9 cellular contexts compared by ENCODE assay signal in genomic region chr12:57452937-57453509, GRCh38. TPM values are rescaled to one million over a fixed set of nuclear protein-coding genes. Genes with fewer than 3 reads are reported as not detected.
A peak's percentile ranks its signal among the peaks of the same experiment; 100 is the strongest.
DNase-seq lines count a peak whose midpoint lies in the region; ATAC-seq, FAIRE-seq and TF ChIP-seq lines count a peak whose summit lies in the region.
"Had no signal": no experiment of that assay in that cellular context is flagged by ENCODE, and none has a peak within 500 bp of the region (broad histone marks: within the 10 kb centered on the region; RNA-seq: fewer than 3 reads in every experiment).

No MANE protein-coding gene starts in this region.

- H3K36me3 ChIP-seq in OCI-LY7 (ENCODE audit: insufficient read depth, low read length) (no peaks in the 10 kb centered on the region), adipocyte (ENCODE audit: control insufficient read depth, insufficient read depth, low read length, severe bottlenecking) (no peaks in the 10 kb centered on the region)

- no peaks in the 10 kb centered on the region for H3K79me2 ChIP-seq in OCI-LY7 (ENCODE audit: insufficient read depth, low read depth, low read length)

- no peaks in the 10 kb centered on the region for H3K9me3 ChIP-seq in OCI-LY7 (ENCODE audit: low read length)
- no peaks in the 10 kb centered on the region for H3K9me3 ChIP-seq in adipocyte (ENCODE audit: control insufficient read depth, low read length)

- no peak overlapping the region for H3K27ac ChIP-seq in OCI-LY7 (ENCODE audit: low read depth, low read length, poor library complexity, severe bottlenecking)

- no peak overlapping the region for H3K9ac ChIP-seq in adipocyte (ENCODE audit: low read length)

- H3K4me3 ChIP-seq in OCI-LY7 (ENCODE audit: low read depth, low read length, poor library complexity, severe bottlenecking) = no peak overlapping the region
- no peak overlapping the region for H3K4me3 ChIP-seq in adipocyte (ENCODE audit: low read length)

- H3K9me2 ChIP-seq in OCI-LY7 (ENCODE audit: insufficient read depth, low read length) = no peaks in the 10 kb centered on the region

- no peaks in the 10 kb centered on the region for H3K27me3 ChIP-seq in adipocyte (replicated peaks; ENCODE audit: control insufficient read depth, insufficient read depth, low read length)

- intact Hi-C loops in OCI-LY7 (cut with micrococcal nuclease; ENCODE audit: unreplicated experiment) (loop anchor here (1.0 to 2.0 kb wide), 3 partner anchors 146 to 240 kb away; no protein-coding TSS in a partner anchor), left cardiac atrium (cut with DNase I) (loop anchor here (1.0 to 5.0 kb wide), 3 partner anchors 146 to 191 kb away; no protein-coding TSS in a partner anchor), posterior vena cava (cut with DNase I) (loop anchor here (5.0 kb wide), 2 partner anchors 146 to 191 kb away; no protein-coding TSS in a partner anchor)

- CTCF ChIA-PET in OCI-LY7 (lab: Charles Lee; ENCODE audit: unreplicated experiment) = interaction anchor here (0.6 to 1.3 kb wide), 6 partner anchors 111 to 393 kb away, joined by 3 to 7 read pairs (median 6); no protein-coding TSS in a partner anchor

- ATAC-seq in left cardiac atrium (peak; percentile 83 to 86), GM18873 (IDR thresholded peaks at IDR 0.05; ENCODE audit: low FRiP score, unreplicated experiment) (no peak)

- peak; percentile 88 for TF ChIP-seq CTCF in OCI-LY7 (conservative IDR thresholded peaks at IDR 0.05; ENCODE audit: low read length)

- peak; percentile 23 for FAIRE-seq in HTR-8/SVneo (lab: Jason Lieb, UNC)
- FAIRE-seq: colon had no signal

- peak; percentile 68 for DNase-seq in NK-92 treated with Interleukin-12 subunit alpha and Interleukin-12 subunit beta, amount 100 ng/mL, for 24 hours (lab: John Stamatoyannopoulos, UW)
- DNase-seq in NK-92 (lab: John Stamatoyannopoulos, UW; ENCODE audit: unreplicated experiment) (no peak), HTR-8/SVneo (ENCODE audit: insufficient read length, low spot score) (peak; percentile 73), OCI-LY7 (ENCODE audit: low spot score) (peak; percentile 71), adipocyte (ENCODE audit: low read depth) (peak; percentile 92), left cardiac atrium (peak; percentile 86), posterior vena cava (ENCODE audit: low spot score) (peak; percentile 93)

- H3K4me2 ChIP-seq in OCI-LY7 (ENCODE audit: low read length) = no peak overlapping the region

- H3K4me1 ChIP-seq in OCI-LY7 (ENCODE audit: insufficient read depth, low read length, poor library complexity, severe bottlenecking) = peaks cover 32% of the 10 kb centered on the region
- peaks cover 21% of the 10 kb centered on the region for H3K4me1 ChIP-seq in adipocyte (ENCODE audit: control insufficient read depth, insufficient read depth, low read length)

- H2AFZ ChIP-seq in OCI-LY7 (ENCODE audit: low read length) = peak overlapping the region; percentile 21; the same call in 1 of the 2 replicates

- no peaks in the 10 kb centered on the region for H4K20me1 ChIP-seq in OCI-LY7 (ENCODE audit: insufficient read depth, low read length)

- BruUV-seq in OCI-LY7 (replicated peaks; lab: Mats Ljungman, UMichigan) = no TSS peak

- POLR2A ChIA-PET in OCI-LY7 (lab: Charles Lee) = interaction anchor here (0.6 to 1.9 kb wide), 6 partner anchors 8 to 202 kb away, joined by 3 to 8 read pairs (median 4); partner anchors contain the start of gene STAC3

RNA-seq across cellular contexts. Expression of gene INHBE, which starts 2.1 kb away (rescaled TPM):
- 3.2 and 3.9 TPM in 2 replicates for total RNA-seq in OCI-LY7 (2014; rRNA removed; shearing (Covaris generic))
- total RNA-seq in OCI-LY7 (2022) (3.4 and 4.0 TPM in 2 replicates), left cardiac atrium (not detected), posterior vena cava (not detected)

RNA-seq across cellular contexts. Expression of gene GLI1, which starts 6.6 kb away (rescaled TPM):
- total RNA-seq in OCI-LY7 (2014; rRNA removed; shearing (Covaris generic)) = 3.9 and 4.6 TPM in 2 replicates
- 6.0 and 6.5 TPM in 2 replicates for total RNA-seq in OCI-LY7 (2022)
- 1 to 10 TPM in 1 of 2 donors, under 1 TPM in 1; 0.97 to 1.2 TPM for total RNA-seq in left cardiac atrium
- 1 to 10 TPM in 1 of 2 donors, under 1 TPM in 1; 0.90 to 3.2 TPM for total RNA-seq in posterior vena cava

RNA-seq across cellular contexts. Expression of gene INHBC, which starts 18.4 kb away (rescaled TPM):
- not detected in 2 replicates for total RNA-seq in OCI-LY7 (2014; rRNA removed; shearing (Covaris generic))
- 0.36 and 0.72 TPM in 2 replicates for total RNA-seq in OCI-LY7 (2022)
- not detected for total RNA-seq in left cardiac atrium
- total RNA-seq in posterior vena cava = not detected

RNA-seq across cellular contexts. Expression of gene R3HDM2, which starts 22.2 kb away (rescaled TPM):
- 15.0 and 25.8 TPM in 2 replicates for total RNA-seq in OCI-LY7 (2014; rRNA removed; shearing (Covaris generic))
- total RNA-seq in OCI-LY7 (2022) (47.2 and 65.7 TPM in 2 replicates), left cardiac atrium (10 to 100 TPM; 47.6 to 66.5 TPM), posterior vena cava (10 to 100 TPM; 49.7 to 51.8 TPM)

RNA-seq across cellular contexts. Expression of gene ARHGAP9, which starts 26.6 kb away (rescaled TPM):
- total RNA-seq in OCI-LY7 (2014; rRNA removed; shearing (Covaris generic)) = 66.2 and 70.1 TPM in 2 replicates
- 105 and 111 TPM in 2 replicates for total RNA-seq in OCI-LY7 (2022)
- total RNA-seq in left cardiac atrium = 10 to 100 TPM in 1 of 2 donors, 1 to 10 TPM in 1; 8.0 to 15.2 TPM
- 10 to 100 TPM; 12.7 to 20.7 TPM for total RNA-seq in posterior vena cava
